1 cellular context compared by ENCODE assay signal in the genomic region with DNA sequence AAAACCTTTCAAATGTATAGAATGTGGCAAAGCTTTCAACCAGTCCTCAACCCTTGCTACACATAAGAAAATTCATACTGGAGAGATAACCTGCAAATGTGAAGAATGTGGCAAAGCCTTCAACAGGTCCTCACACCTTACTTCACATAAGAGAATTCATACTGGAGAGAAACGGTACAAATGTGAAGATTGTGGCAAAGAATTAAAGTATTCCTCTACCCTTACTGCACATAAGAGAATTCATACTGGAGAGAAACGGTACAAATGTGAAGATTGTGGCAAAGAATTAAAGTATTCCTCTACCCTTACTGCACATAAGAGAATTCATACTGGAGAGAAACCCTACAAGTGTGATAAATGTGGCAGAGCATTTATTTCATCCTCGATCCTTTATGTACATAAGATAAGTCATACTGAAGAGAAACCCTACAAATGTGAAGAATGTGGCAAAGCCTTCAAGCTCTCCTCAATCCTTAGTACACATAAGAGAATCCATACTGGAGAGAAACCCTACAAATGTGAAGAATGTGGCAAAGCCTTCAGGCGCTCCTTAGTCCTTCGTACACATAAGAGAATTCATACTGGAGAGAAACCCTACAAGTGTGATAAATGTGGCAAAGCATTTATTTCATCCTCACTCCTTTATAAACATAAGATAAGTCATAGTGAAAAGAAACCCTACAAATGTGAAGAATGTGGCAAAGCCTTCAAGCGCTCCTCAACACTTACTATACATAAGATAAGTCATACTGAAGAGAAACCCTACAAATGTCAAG.
TF ChIP-seq lines count a peak whose summit lies in the region.

No MANE protein-coding gene starts in this region.

TF ChIP-seq in HepG2, 621 proteins besides CTCF, POLR2A, EP300 and RAD21:
- peak; percentile 92; the same call in 1 of the 2 replicates for TF ChIP-seq ZNF274 (CRISPR knock-in tag; IDR thresholded peaks at IDR 0.05)
